In genomic region chr4:94528792-94529451, GRCh38 we compare ENCODE assay signal across 20 cellular contexts.
DNase-seq lines count a peak whose midpoint lies in the region; ATAC-seq, FAIRE-seq and TF ChIP-seq lines count a peak whose summit lies in the region.
"Had no signal": no experiment of that assay in that cellular context is flagged by ENCODE, and none has a peak within 500 bp of the region (broad histone marks: within the 10 kb centered on the region; RNA-seq: fewer than 3 reads in every experiment).

No MANE protein-coding gene starts in this region.

- H3K27ac ChIP-seq in HepG2 (ENCODE audit: extremely low read length, insufficient read depth, low read length) (no peak overlapping the region), right lobe of liver (no peak overlapping the region), osteoblast (ENCODE audit: low read depth, low read length) (peak overlapping the region; percentile 51), aorta (ENCODE audit: low read depth in 1 of 2, low read length in 2 of 2) (peak overlapping the region; percentile 33 to 80)
- H3K27ac ChIP-seq: HL-60, KMS-11, Peyer's patch had no signal

- TF ChIP-seq POLR2A in HepG2 (IDR thresholded peaks at IDR 0.05; ENCODE audit: insufficient read depth in 1 of 2, low read depth in 2 of 2, low read length in 2 of 2) (no peak), right lobe of liver (IDR thresholded peaks at IDR 0.05) (no peak)

- DNase-seq in HepG2 (ENCODE audit: low spot score) (no peak), right lobe of liver (no peak), endothelial cell (ENCODE audit: low spot score) (no peak), osteoblast (ENCODE audit: insufficient read length, low spot score, missing footprints) (no peak), aorta (no peak), EL (no peak)
- DNase-seq in stimulated activated CD8-positive, alpha-beta memory T cell treated with anti-CD3 and anti-CD28 coated beads, Interleukin-4, amount 100 ng/mL, for 48 hours = no peak
- DNase-seq: COR-L47, MM.1S, NCI-H1105, NCI-H1694 treated with DMSO at 0.1 percent for 48 hours, NCI-H446 treated with DMSO at 0.1 percent for 48 hours, NCI-H82, Peyer's patch, SHP77 treated with DMSO at 0.1 percent for 48 hours had no signal

- in situ Hi-C loops in HepG2 (cut with HindIII; ENCODE audit: extremely low pct_ligation_motif_present, low pct_unique_long_range_greater_than_20kb) = no loop called here

- H3K4me3 Mint-ChIP-seq in endothelial cell (ENCODE audit: unreplicated experiment) = no peak overlapping the region
- H3K4me3 Mint-ChIP-seq: CD14-positive monocyte had no signal

- no peak overlapping the region for H3K4me3 ChIP-seq in HepG2 (replicated peaks in 1 of 3; ENCODE audit: insufficient read depth in 1 of 3, low read depth in 2 of 3, low read length in 3 of 3)
- no peak overlapping the region for H3K4me3 ChIP-seq in right lobe of liver
- H3K4me3 ChIP-seq in osteoblast (ENCODE audit: insufficient read depth, low read length) = no peak overlapping the region
- no peak overlapping the region for H3K4me3 ChIP-seq in aorta (ENCODE audit: low read length in 2 of 2)
- H3K4me3 ChIP-seq: HAP-1, Peyer's patch had no signal

- H2AFZ ChIP-seq in HepG2 (ENCODE audit: low read length) (no peak overlapping the region), osteoblast (ENCODE audit: low read length) (no peak overlapping the region)

- H3K27me3 ChIP-seq in HepG2 (ENCODE audit: control insufficient read depth in 1 of 2, insufficient read depth in 2 of 2, low read length in 2 of 2) = no peaks in the 10 kb centered on the region
- no peaks in the 10 kb centered on the region for H3K27me3 ChIP-seq in right lobe of liver
- H3K27me3 ChIP-seq in osteoblast (ENCODE audit: insufficient read depth, low read length) = no peaks in the 10 kb centered on the region
- no peaks in the 10 kb centered on the region for H3K27me3 ChIP-seq in aorta (ENCODE audit: control insufficient read depth in 1 of 2, insufficient read depth in 2 of 2, low read length in 1 of 2)
- H3K27me3 ChIP-seq: Peyer's patch had no signal

- no TSS peak for BruUV-seq in HepG2 (replicated peaks; lab: Mats Ljungman, UMichigan)

- no peak overlapping the region for H3K9ac ChIP-seq in HepG2 (ENCODE audit: insufficient read depth, low read depth, low read length)
- H3K9ac ChIP-seq: KMS-11 had no signal

- intact Hi-C loops in HepG2 (cut with micrococcal nuclease; ENCODE audit: unreplicated experiment) (no loop called here), right lobe of liver (cut with DNase I) (no loop called here), aorta (cut with DNase I) (no loop called here)

- no peak for TF ChIP-seq RAD21 in HepG2 (CRISPR knock-in tag; IDR thresholded peaks at IDR 0.05)

- H3K36me3 ChIP-seq in HepG2 (replicated peaks in 1 of 2; ENCODE audit: control insufficient read depth in 1 of 2, insufficient read depth in 2 of 2, low read length in 2 of 2) (peaks cover 6 to 23% of the 10 kb centered on the region in 2 experiments; a peak in 4 of 5 replicates), right lobe of liver (no peaks in the 10 kb centered on the region), osteoblast (ENCODE audit: insufficient read depth, low read length) (peaks cover 13% of the 10 kb centered on the region), aorta (ENCODE audit: control insufficient read depth in 1 of 2, insufficient read depth in 2 of 2, low read length in 1 of 2) (no peaks in the 10 kb centered on the region)
- H3K36me3 ChIP-seq: HAP-1, Peyer's patch had no signal

- H4K20me1 ChIP-seq in HepG2 (ENCODE audit: insufficient read depth, low read length) (0 out of 2 replicates have a peak, but pooled peaks cover 5% of the 10 kb centered on the region), osteoblast (ENCODE audit: insufficient read depth, low read length) (no peaks in the 10 kb centered on the region)

- CTCF ChIA-PET in HepG2 (lab: Yijun Ruan, JAX; ENCODE audit: low intra/inter-chr PET ratio, low total read pairs) = no interaction called here

- H3K4me1 Mint-ChIP-seq in endothelial cell (ENCODE audit: unreplicated experiment) = peaks cover 10% of the 10 kb centered on the region

- H3K9me3 Mint-ChIP-seq in endothelial cell (ENCODE audit: unreplicated experiment) = no peaks in the 10 kb centered on the region
- H3K9me3 Mint-ChIP-seq: CD14-positive monocyte had no signal

- H3K9me3 ChIP-seq in HepG2 (ENCODE audit: low read length) = no peaks in the 10 kb centered on the region
- no peaks in the 10 kb centered on the region for H3K9me3 ChIP-seq in right lobe of liver
- no peaks in the 10 kb centered on the region for H3K9me3 ChIP-seq in osteoblast (ENCODE audit: low read depth, low read length)
- H3K9me3 ChIP-seq in aorta (ENCODE audit: control insufficient read depth, low read length) = no peaks in the 10 kb centered on the region
- H3K9me3 ChIP-seq: HAP-1, Peyer's patch had no signal

- H3K4me1 ChIP-seq in HepG2 (ENCODE audit: insufficient read depth, low read length) (peaks cover 16% of the 10 kb centered on the region; the same call in 1 of the 2 replicates), right lobe of liver (peaks cover 0 to 48% (median 4%) of the 10 kb centered on the region in 4 donors), osteoblast (ENCODE audit: insufficient read depth, low read length) (peaks cover 87% of the 10 kb centered on the region), aorta (ENCODE audit: control insufficient read depth in 1 of 2, insufficient read depth in 2 of 2, low read length in 2 of 2) (peaks cover 0 to 7% of the 10 kb centered on the region in 2 donors)

- H3K27me3 Mint-ChIP-seq in endothelial cell (ENCODE audit: unreplicated experiment) = no peaks in the 10 kb centered on the region

- H3K4me2 ChIP-seq in HepG2 (ENCODE audit: low read depth, low read length) (no peak overlapping the region), osteoblast (ENCODE audit: insufficient read depth, low read length) (peak overlapping the region; percentile 19)
- H3K4me2 ChIP-seq: KMS-11 had no signal

- FAIRE-seq in HepG2 (lab: Jason Lieb, UNC) = no peak

- 87% methylated on average over 8 of the region's 8 CpGs for WGBS in HepG2 (ENCODE audit: low lambda C conversion rate)
- 86% methylated on average over 7 of the region's 8 CpGs for WGBS in right lobe of liver (ENCODE audit: insufficient coverage, low coverage, low lambda C conversion rate, missing lambda C conversion rate)
- 14 to 20% methylated on average over 8 of the region's 8 CpGs for WGBS in aorta, 2 donors

- POLR2A ChIA-PET in HepG2 (lab: Yijun Ruan, JAX) = no interaction called here

- H3K27ac Mint-ChIP-seq in endothelial cell (ENCODE audit: unreplicated experiment) = peak overlapping the region; percentile 43

- TF ChIP-seq EP300 in HepG2 (IDR thresholded peaks at IDR 0.05; ENCODE audit: low read depth in 2 of 2, low read length in 2 of 2) = no peak
- TF ChIP-seq EP300 in HepG2 (CRISPR knock-in tag; IDR thresholded peaks at IDR 0.05; ENCODE audit: borderline replicate concordance) = no peak

- H3K79me2 ChIP-seq in HepG2 (ENCODE audit: insufficient read depth, low read length) (peaks cover 6% of the 10 kb centered on the region), osteoblast (ENCODE audit: insufficient read depth, low read length) (peaks cover 70% of the 10 kb centered on the region)

- no peaks in the 10 kb centered on the region for H3K36me3 Mint-ChIP-seq in endothelial cell (ENCODE audit: low read depth, unreplicated experiment)

- TF ChIP-seq CTCF in HepG2 (CRISPR knock-in tag; IDR thresholded peaks at IDR 0.05) (no peak), right lobe of liver (IDR thresholded peaks at IDR 0.05) (no peak), endothelial cell (IDR thresholded peaks at IDR 0.05; ENCODE audit: unreplicated experiment) (no peak), osteoblast (IDR thresholded peaks at IDR 0.05; ENCODE audit: extremely low read depth, low read depth, low read length) (no peak)

- ATAC-seq in HepG2 (no peak), right lobe of liver (no peak), aorta (ENCODE audit: low FRiP score) (peak; percentile 36), HG03175 (IDR thresholded peaks at IDR 0.05; ENCODE audit: unreplicated experiment) (no peak)

TF ChIP-seq in HepG2, 621 proteins besides CTCF, POLR2A, EP300 and RAD21:
- no peak for TF ChIP-seq ZNF513 (CRISPR knock-in tag; conservative IDR thresholded peaks at IDR 0.05)
- TF ChIP-seq, protein P1, sequence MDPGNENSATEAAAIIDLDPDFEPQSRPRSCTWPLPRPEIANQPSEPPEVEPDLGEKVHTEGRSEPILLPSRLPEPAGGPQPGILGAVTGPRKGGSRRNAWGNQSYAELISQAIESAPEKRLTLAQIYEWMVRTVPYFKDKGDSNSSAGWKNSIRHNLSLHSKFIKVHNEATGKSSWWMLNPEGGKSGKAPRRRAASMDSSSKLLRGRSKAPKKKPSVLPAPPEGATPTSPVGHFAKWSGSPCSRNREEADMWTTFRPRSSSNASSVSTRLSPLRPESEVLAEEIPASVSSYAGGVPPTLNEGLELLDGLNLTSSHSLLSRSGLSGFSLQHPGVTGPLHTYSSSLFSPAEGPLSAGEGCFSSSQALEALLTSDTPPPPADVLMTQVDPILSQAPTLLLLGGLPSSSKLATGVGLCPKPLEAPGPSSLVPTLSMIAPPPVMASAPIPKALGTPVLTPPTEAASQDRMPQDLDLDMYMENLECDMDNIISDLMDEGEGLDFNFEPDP (CRISPR knock-in tag; conservative IDR thresholded peaks at IDR 0.05) = 0 out of 2 replicates have a peak, but pooled peaks have one; percentile 36
- TF ChIP-seq, protein P2, sequence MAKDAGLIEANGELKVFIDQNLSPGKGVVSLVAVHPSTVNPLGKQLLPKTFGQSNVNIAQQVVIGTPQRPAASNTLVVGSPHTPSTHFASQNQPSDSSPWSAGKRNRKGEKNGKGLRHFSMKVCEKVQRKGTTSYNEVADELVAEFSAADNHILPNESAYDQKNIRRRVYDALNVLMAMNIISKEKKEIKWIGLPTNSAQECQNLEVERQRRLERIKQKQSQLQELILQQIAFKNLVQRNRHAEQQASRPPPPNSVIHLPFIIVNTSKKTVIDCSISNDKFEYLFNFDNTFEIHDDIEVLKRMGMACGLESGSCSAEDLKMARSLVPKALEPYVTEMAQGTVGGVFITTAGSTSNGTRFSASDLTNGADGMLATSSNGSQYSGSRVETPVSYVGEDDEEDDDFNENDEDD (CRISPR knock-in tag; IDR thresholded peaks at IDR 0.05; ENCODE audit: borderline replicate concordance) = no peak
TF ChIP-seq in HepG2: peak in this region for 1.

Comparison
In these comparisons a context has a peak if more than half of its experiments do, and no peak if none do; other contexts are left out.
1. H3K27ac ChIP-seq: peak in osteoblast (single experiment) and aorta (2 of 2); none in HepG2 (single experiment) and right lobe of liver (0 of 3).